Comparison of ENCODE assay signal across 25 cellular contexts in genomic region chr19:17104679-17105078, GRCh38. TPM values are rescaled to one million over a fixed set of nuclear protein-coding genes. Genes with fewer than 3 reads are reported as not detected.
DNase-seq lines count a peak whose midpoint lies in the region; ATAC-seq and TF ChIP-seq lines count a peak whose summit lies in the region.
"Had no signal": no experiment of that assay in that cellular context is flagged by ENCODE, and none has a peak within 500 bp of the region (broad histone marks: within the 10 kb centered on the region; RNA-seq: fewer than 3 reads in every experiment).

No MANE protein-coding gene starts in this region.

- peaks cover 7% of the 10 kb centered on the region for H3K4me1 ChIP-seq in IMR-90 (ENCODE audit: control insufficient read depth, insufficient read depth, low read length)
- peaks cover 13 to 22% of the 10 kb centered on the region in 2 donors for H3K4me1 ChIP-seq in ascending aorta
- H3K4me1 ChIP-seq: parathyroid adenoma had no signal

- H4K91ac ChIP-seq in IMR-90 (ENCODE audit: insufficient read depth, low read depth, low read length) = no peak overlapping the region

- H3K36me3 Mint-ChIP-seq in stimulated activated naive B cell treated with anti-CD40 and anti-IgM and Interleukin-4, amounts not matched to agents 10 μg/mL and 1 μg/mL and 100 μg/mL, for 72 hours = peaks cover 61 to 67% of the 10 kb centered on the region in 2 donors
- H3K36me3 Mint-ChIP-seq in activated CD4-positive, alpha-beta T cell treated with anti-CD3 and anti-CD28 coated beads for 36 hours (ENCODE audit: low read depth) = peaks cover 35% of the 10 kb centered on the region

- H3K9me3 Mint-ChIP-seq in stimulated activated naive B cell treated with anti-CD40 and anti-IgM and Interleukin-4, amounts not matched to agents 10 μg/mL and 1 μg/mL and 100 μg/mL, for 72 hours = peaks cover 0 to 3% of the 10 kb centered on the region in 2 donors
- H3K9me3 Mint-ChIP-seq in activated CD4-positive, alpha-beta T cell treated with anti-CD3 and anti-CD28 coated beads for 36 hours (ENCODE audit: low read depth) = no peaks in the 10 kb centered on the region

- no peak for TF ChIP-seq CTCF in GM10266 (IDR thresholded peaks at IDR 0.05; ENCODE audit: control insufficient read depth, insufficient read depth, low read depth, missing control alignments)
- no peak for TF ChIP-seq CTCF in IMR-90 (conservative IDR thresholded peaks at IDR 0.05; ENCODE audit: low read depth, low read length)
- no peak for TF ChIP-seq CTCF in ascending aorta (IDR thresholded peaks at IDR 0.05)

- peaks cover 3 to 84% of the 10 kb centered on the region in 2 experiments for H3K79me1 ChIP-seq in IMR-90 (ENCODE audit: low read depth in 1 of 2, low read length in 2 of 2)

- no TSS peak for BruUV-seq in IMR-90 (replicated peaks; lab: Mats Ljungman, UMichigan)

- peak overlapping the region; percentile 84 for H3K27ac Mint-ChIP-seq in stimulated activated naive B cell treated with anti-CD40 and anti-IgM and Interleukin-4, amounts not matched to agents 10 μg/mL and 1 μg/mL and 100 μg/mL, for 72 hours
- no peak overlapping the region for H3K27ac Mint-ChIP-seq in activated CD4-positive, alpha-beta T cell treated with anti-CD3 and anti-CD28 coated beads for 36 hours
- H3K27ac Mint-ChIP-seq: activated CD4-positive, alpha-beta T cell treated with anti-CD3 and anti-CD28 coated beads, Interleukin-2, amount 10 ng/mL, durations not matched to agents 7 days and 5 days; activated naive CD4-positive, alpha-beta T cell treated with anti-CD3 and anti-CD28 coated beads, Interleukin-2, amount 10 ng/mL, durations not matched to agents 7 days and 5 days had no signal

- H3K9ac ChIP-seq in IMR-90 (ENCODE audit: low read depth, low read length) = no peak overlapping the region
- H3K9ac ChIP-seq: parathyroid adenoma had no signal

- intact Hi-C loops in IMR-90 (cut with micrococcal nuclease) (no loop called here), ascending aorta (cut with DNase I) (no loop called here)
- intact Hi-C loops in activated CD4-positive, alpha-beta T cell treated with anti-CD3 and anti-CD28 coated beads for 36 hours (cut with DNase I, micrococcal nuclease) = no loop called here

- H3K4me3 Mint-ChIP-seq in stimulated activated naive B cell treated with anti-CD40 and anti-IgM and Interleukin-4, amounts not matched to agents 10 μg/mL and 1 μg/mL and 100 μg/mL, for 72 hours = peak overlapping the region; percentile 22 to 52
- no peak overlapping the region for H3K4me3 Mint-ChIP-seq in activated CD4-positive, alpha-beta T cell treated with anti-CD3 and anti-CD28 coated beads for 36 hours
- H3K4me3 Mint-ChIP-seq: activated CD4-positive, alpha-beta T cell treated with anti-CD3 and anti-CD28 coated beads, Interleukin-2, amount 10 ng/mL, durations not matched to agents 7 days and 5 days; activated naive CD4-positive, alpha-beta T cell treated with anti-CD3 and anti-CD28 coated beads, Interleukin-2, amount 10 ng/mL, durations not matched to agents 7 days and 5 days; H9 had no signal

- 0 out of 2 replicates have a peak overlapping the region, but pooled peaks have one; percentile 18 for H2AK5ac ChIP-seq in IMR-90 (ENCODE audit: low read depth, low read length)

- no peak overlapping the region for H3K18ac ChIP-seq in IMR-90 (ENCODE audit: low read depth, low read length)

- peaks cover 41% of the 10 kb centered on the region for H3K36me3 ChIP-seq in IMR-90 (ENCODE audit: control insufficient read depth, insufficient read depth, low read length)
- peaks cover 26 to 35% of the 10 kb centered on the region in 2 donors for H3K36me3 ChIP-seq in ascending aorta

- no peak overlapping the region for H4K8ac ChIP-seq in IMR-90 (ENCODE audit: low read depth in 2 of 2, low read length in 2 of 2)

- dilution Hi-C loops in IMR-90 (cut with HindIII; ENCODE audit: low sequenced_read_pairs, unreplicated experiment) = no loop called here

- DNase-seq in GM10266 (ENCODE audit: extremely low spot score) = peak; percentile 48
- no peak for DNase-seq in IMR-90
- DNase-seq in ascending aorta (ENCODE audit: low spot score in 2 of 2) = no peak
- no peak for DNase-seq in stimulated activated naive B cell treated with anti-CD40 and anti-IgM and Interleukin-4, amounts not matched to agents 10 μg/mL and 1 μg/mL and 100 μg/mL, for 72 hours
- no peak for DNase-seq in activated CD4-positive, alpha-beta T cell treated with anti-CD3 and anti-CD28 coated beads for 36 hours
- no peak for DNase-seq in NCI-H510A (lab: John Stamatoyannopoulos, UW)
- DNase-seq: activated CD4-positive, alpha-beta T cell treated with anti-CD3 and anti-CD28 coated beads, Interleukin-2, amount 10 ng/mL, durations not matched to agents 7 days and 5 days; activated naive CD4-positive, alpha-beta T cell treated with anti-CD3 and anti-CD28 coated beads, Interleukin-2, amount 10 ng/mL, durations not matched to agents 7 days and 5 days; DMS 273 treated with DMSO at 0.1 percent for 48 hours; foreskin fibroblast; H9; head of caudate nucleus; NCI-H1417; NCI-H2081 treated with DMSO at 0.1 percent for 48 hours; NCI-H345; NCI-H748 treated with DMSO at 0.1 percent for 48 hours; right cardiac atrium; RPMI8226; spleen; substantia nigra; upper lobe of right lung had no signal

- H2BK20ac ChIP-seq in IMR-90 (ENCODE audit: low read depth, low read length) = no peak overlapping the region

- TF ChIP-seq RAD21 in IMR-90 (IDR thresholded peaks at IDR 0.05; ENCODE audit: low read length) = no peak

- H2BK15ac ChIP-seq in IMR-90 (ENCODE audit: low read depth, low read length) = no peak overlapping the region

- H4K20me1 ChIP-seq in IMR-90 (ENCODE audit: insufficient read depth, low read length) = peaks cover 53% of the 10 kb centered on the region

- no peak overlapping the region for H2AK9ac ChIP-seq in IMR-90 (replicated peaks; ENCODE audit: low read depth, low read length, poor library complexity)

- H3K4me1 Mint-ChIP-seq in stimulated activated naive B cell treated with anti-CD40 and anti-IgM and Interleukin-4, amounts not matched to agents 10 μg/mL and 1 μg/mL and 100 μg/mL, for 72 hours = peaks cover 55 to 82% of the 10 kb centered on the region in 2 donors
- H3K4me1 Mint-ChIP-seq in activated CD4-positive, alpha-beta T cell treated with anti-CD3 and anti-CD28 coated beads for 36 hours = peaks cover 16% of the 10 kb centered on the region

- H3K4ac ChIP-seq in IMR-90 (ENCODE audit: low read depth, low read length) = peak overlapping the region; percentile 27; the same call in 1 of the 2 replicates

- no peak overlapping the region for H3K4me2 ChIP-seq in IMR-90 (ENCODE audit: low read depth, low read length)

- H3K23ac ChIP-seq in IMR-90 (ENCODE audit: low read depth, low read length) = no peak overlapping the region; the same call in 1 of the 2 replicates

- H3K27me3 Mint-ChIP-seq in stimulated activated naive B cell treated with anti-CD40 and anti-IgM and Interleukin-4, amounts not matched to agents 10 μg/mL and 1 μg/mL and 100 μg/mL, for 72 hours = no peaks in the 10 kb centered on the region
- H3K27me3 Mint-ChIP-seq in activated CD4-positive, alpha-beta T cell treated with anti-CD3 and anti-CD28 coated beads for 36 hours = no peaks in the 10 kb centered on the region
- H3K27me3 Mint-ChIP-seq: activated CD4-positive, alpha-beta T cell treated with anti-CD3 and anti-CD28 coated beads, Interleukin-2, amount 10 ng/mL, durations not matched to agents 7 days and 5 days; activated naive CD4-positive, alpha-beta T cell treated with anti-CD3 and anti-CD28 coated beads, Interleukin-2, amount 10 ng/mL, durations not matched to agents 7 days and 5 days had no signal

- WGBS in IMR-90 (ENCODE audit: extremely low coverage in 2 of 2, insufficient read length in 1 of 2), 2 experiments = no CpG with 5 or more reads among the region's 7 CpGs

- H3K9me1 ChIP-seq in IMR-90 (ENCODE audit: insufficient read depth, low read length) = peaks cover 22% of the 10 kb centered on the region

- H4K5ac ChIP-seq in IMR-90 (ENCODE audit: low read depth, low read length) = no peak overlapping the region

- H3K27ac ChIP-seq in IMR-90 (ENCODE audit: insufficient read depth, low read length) (no peak overlapping the region), ascending aorta (peak overlapping the region; percentile 10 to 42)
- H3K27ac ChIP-seq: parathyroid adenoma, upper lobe of right lung had no signal

- H3K56ac ChIP-seq in IMR-90 (ENCODE audit: extremely low read depth, insufficient read depth, low read length) = no peak overlapping the region

- no peak for TF ChIP-seq POLR2A in IMR-90 (IDR thresholded peaks at IDR 0.05; ENCODE audit: low read depth, low read length)

- H3K4me3 ChIP-seq in IMR-90 (ENCODE audit: insufficient read depth, low read depth, low read length) (no peak overlapping the region), ascending aorta (no peak overlapping the region)
- H3K4me3 ChIP-seq: K562, lung, spleen, upper lobe of right lung had no signal

- ATAC-seq in IMR-90 (ENCODE audit: low read depth) (no peak), HG03378 (IDR thresholded peaks at IDR 0.05; ENCODE audit: unreplicated experiment) (no peak)
- ATAC-seq in stimulated activated naive B cell treated with anti-CD40 and anti-IgM and Interleukin-4, amounts not matched to agents 10 μg/mL and 1 μg/mL and 100 μg/mL, for 72 hours (replicated peaks) = no peak
- ATAC-seq in activated CD4-positive, alpha-beta T cell treated with anti-CD3 and anti-CD28 coated beads for 36 hours = no peak
- ATAC-seq: K562, right cardiac atrium, upper lobe of right lung had no signal

- H3K14ac ChIP-seq in IMR-90 (replicated peaks; ENCODE audit: low read depth, low read length) = no peak overlapping the region

- CTCF ChIA-PET in IMR-90 (lab: Yijun Ruan, JAX) = no interaction called here
- CTCF ChIA-PET in activated CD4-positive, alpha-beta T cell treated with anti-CD3 and anti-CD28 coated beads for 36 hours (lab: Charles Lee) = no interaction called here

- H2BK120ac ChIP-seq in IMR-90 (ENCODE audit: low read depth, low read length) = no peak overlapping the region; the same call in 1 of the 2 replicates

- H3K27me3 ChIP-seq in IMR-90 (ENCODE audit: control insufficient read depth, insufficient read depth, low read length) (no peaks in the 10 kb centered on the region), ascending aorta (no peaks in the 10 kb centered on the region)
- H3K27me3 ChIP-seq: spleen, upper lobe of right lung had no signal

- H3K9me3 ChIP-seq in IMR-90 (ENCODE audit: control insufficient read depth, insufficient read depth, low read length) = no peaks in the 10 kb centered on the region
- H3K9me3 ChIP-seq in ascending aorta = no peaks in the 10 kb centered on the region
- H3K9me3 ChIP-seq: upper lobe of right lung had no signal

- POLR2A ChIA-PET in IMR-90 (lab: Charles Lee; ENCODE audit: unreplicated experiment) = no interaction called here
- POLR2A ChIA-PET in activated CD4-positive, alpha-beta T cell treated with anti-CD3 and anti-CD28 coated beads for 36 hours (lab: Charles Lee) = no interaction called here

- in situ Hi-C loops in IMR-90 (cut with MboI; ENCODE audit: low sequenced_read_pairs) = no loop called here

- H2AFZ ChIP-seq in IMR-90 (replicated peaks; ENCODE audit: low read length, poor library complexity) = no peak overlapping the region
- H2AFZ ChIP-seq: parathyroid adenoma had no signal

- H2BK5ac ChIP-seq in IMR-90 (ENCODE audit: low read depth, low read length, poor library complexity, severe bottlenecking) = peak overlapping the region; percentile 7

RNA-seq across cellular contexts. Expression of gene MYO9B, which starts 29.1 kb away (rescaled TPM):
- 59.7 and 61.8 TPM in 2 replicates for total RNA-seq in IMR-90 (2012; rRNA removed)
- polyA plus RNA-seq in IMR-90 (2012; rRNA removed) = 77.8 and 91.3 TPM in 2 replicates
- 40.1 and 51.5 TPM in 2 replicates for polyA plus RNA-seq in IMR-90 (2012; cell fraction: cytosol; rRNA removed)
- 248 and 366 TPM in 2 replicates for polyA plus RNA-seq in IMR-90 (2012; cell fraction: nucleus; rRNA removed; ENCODE audit: low replicate concordance)
- 182 TPM for total RNA-seq in ascending aorta
- 10 to 100 TPM; 90.3 to 98.5 TPM for total RNA-seq in activated CD4-positive, alpha-beta T cell treated with anti-CD3 and anti-CD28 coated beads for 36 hours

RNA-seq across cellular contexts. Expression of gene HAUS8, which starts 29.4 kb away (rescaled TPM):
- total RNA-seq in IMR-90 (2012; rRNA removed) (3.4 and 3.9 TPM in 2 replicates), ascending aorta (4.3 TPM)
- 12.8 and 14.2 TPM in 2 replicates for polyA plus RNA-seq in IMR-90 (2012; rRNA removed)
- polyA plus RNA-seq in IMR-90 (2012; cell fraction: cytosol; rRNA removed) = 5.6 and 11.0 TPM in 2 replicates
- 9.8 and 12.0 TPM in 2 replicates for polyA plus RNA-seq in IMR-90 (2012; cell fraction: nucleus; rRNA removed; ENCODE audit: low replicate concordance)
- total RNA-seq in activated CD4-positive, alpha-beta T cell treated with anti-CD3 and anti-CD28 coated beads for 36 hours = 10 to 100 TPM; 32.6 to 41.7 TPM
